In genomic region chr1:37945743-37946702, GRCh38 we compare ENCODE assay signal across 8 cellular contexts. TPM values are rescaled to one million over a fixed set of nuclear protein-coding genes. Genes with fewer than 3 reads are reported as not detected.
DNase-seq lines count a peak whose midpoint lies in the region; ATAC-seq and TF ChIP-seq lines count a peak whose summit lies in the region.

No MANE protein-coding gene starts in this region.

- H3K4me2 ChIP-seq in osteoblast (ENCODE audit: insufficient read depth, low read length), result peak overlapping the region; percentile 94

- peaks cover 12% of the 10 kb centered on the region for H3K4me1 Mint-ChIP-seq in activated naive CD8-positive, alpha-beta T cell (ENCODE audit: low read depth)

- peaks cover 19% of the 10 kb centered on the region for H3K79me2 ChIP-seq in osteoblast (ENCODE audit: insufficient read depth, low read length)

- H3K27ac ChIP-seq in cardiac muscle cell (no peak overlapping the region), osteoblast (ENCODE audit: low read depth, low read length) (peak overlapping the region; percentile 94)

- peak overlapping the region; percentile 85 for H2AFZ ChIP-seq in osteoblast (ENCODE audit: low read length)

- H3K27me3 Mint-ChIP-seq in activated naive CD8-positive, alpha-beta T cell, result no peaks in the 10 kb centered on the region

- H3K9me3 Mint-ChIP-seq in activated naive CD8-positive, alpha-beta T cell (ENCODE audit: low read depth), result no peaks in the 10 kb centered on the region

- H3K4me3 ChIP-seq in cardiac muscle cell (peak overlapping the region; percentile 67), osteoblast (ENCODE audit: insufficient read depth, low read length) (peak overlapping the region; percentile 77)

- H3K4me1 ChIP-seq in cardiac muscle cell (ENCODE audit: low read depth) (no peaks in the 10 kb centered on the region), osteoblast (ENCODE audit: insufficient read depth, low read length) (peaks cover 26% of the 10 kb centered on the region)

- no peak for TF ChIP-seq CTCF in cardiac muscle cell (IDR thresholded peaks at IDR 0.05; ENCODE audit: low read depth, low read length)
- no peak for TF ChIP-seq CTCF in osteoblast (IDR thresholded peaks at IDR 0.05; ENCODE audit: extremely low read depth, low read depth, low read length)
- no peak for TF ChIP-seq CTCF in GM20000 (IDR thresholded peaks at IDR 0.05; ENCODE audit: extremely low read depth, missing control alignments)

- H3K9me3 ChIP-seq in cardiac muscle cell (ENCODE audit: low read depth) (no peaks in the 10 kb centered on the region), osteoblast (ENCODE audit: low read depth, low read length) (no peaks in the 10 kb centered on the region)

- no peaks in the 10 kb centered on the region for H3K36me3 ChIP-seq in cardiac muscle cell
- H3K36me3 ChIP-seq in osteoblast (ENCODE audit: insufficient read depth, low read length), result peaks cover 11% of the 10 kb centered on the region

- H4K20me1 ChIP-seq in osteoblast (ENCODE audit: insufficient read depth, low read length), result no peaks in the 10 kb centered on the region

- DNase-seq in D341Med (ENCODE audit: low spot score) (peak; percentile 61), cardiac muscle cell (ENCODE audit: low read depth in 1 of 2, low spot score in 1 of 2) (peak in 1 of 2 donors; percentile 98), osteoblast (ENCODE audit: insufficient read length, low spot score, missing footprints) (peak; percentile 99), middle frontal gyrus (ENCODE audit: extremely low spot score, low spot score) (no peak), GM20000 (ENCODE audit: low spot score) (no peak)

- peak overlapping the region; percentile 96 for H3K4me3 Mint-ChIP-seq in activated naive CD8-positive, alpha-beta T cell

- ATAC-seq in HG03135 (IDR thresholded peaks at IDR 0.05; ENCODE audit: unreplicated experiment) (peak; percentile 7), HG02571 (IDR thresholded peaks at IDR 0.05; ENCODE audit: unreplicated experiment) (no peak)

- H3K27me3 ChIP-seq in cardiac muscle cell (no peaks in the 10 kb centered on the region), osteoblast (ENCODE audit: insufficient read depth, low read length) (no peaks in the 10 kb centered on the region)

- H3K36me3 Mint-ChIP-seq in activated naive CD8-positive, alpha-beta T cell, result peaks cover 2% of the 10 kb centered on the region

- peak overlapping the region; percentile 98 for H3K27ac Mint-ChIP-seq in activated naive CD8-positive, alpha-beta T cell

RNA-seq across cellular contexts. Expression of gene INPP5B, which starts 0.8 kb away (rescaled TPM):
- total RNA-seq in cardiac muscle cell, result 14.0 and 18.4 TPM in 2 replicates
- polyA plus RNA-seq in cardiac muscle cell, result 9.9 and 14.1 TPM in 2 replicates
- total RNA-seq in osteoblast, result 39.4 and 48.6 TPM in 2 replicates

RNA-seq across cellular contexts. Expression of gene SF3A3, which starts 43.8 kb away (rescaled TPM):
- total RNA-seq in cardiac muscle cell (48.0 and 51.1 TPM in 2 replicates), osteoblast (68.7 and 76.7 TPM in 2 replicates)
- polyA plus RNA-seq in cardiac muscle cell, result 47.7 and 58.9 TPM in 2 replicates

RNA-seq across cellular contexts. Expression of gene FHL3, which starts 59.3 kb away (rescaled TPM):
- total RNA-seq in cardiac muscle cell, result 27.5 and 47.4 TPM in 2 replicates
- 33.0 and 38.6 TPM in 2 replicates for polyA plus RNA-seq in cardiac muscle cell
- total RNA-seq in osteoblast, result 21.4 and 25.6 TPM in 2 replicates

Comparison
In these comparisons a context has a peak if more than half of its experiments do, and no peak if none do; other contexts are left out.
1. DNase-seq: peak in D341Med (single experiment) and osteoblast (single experiment); none in middle frontal gyrus (single experiment) and GM20000 (single experiment).